ENCODE assay signal across 1 cellular context in the genomic region with DNA sequence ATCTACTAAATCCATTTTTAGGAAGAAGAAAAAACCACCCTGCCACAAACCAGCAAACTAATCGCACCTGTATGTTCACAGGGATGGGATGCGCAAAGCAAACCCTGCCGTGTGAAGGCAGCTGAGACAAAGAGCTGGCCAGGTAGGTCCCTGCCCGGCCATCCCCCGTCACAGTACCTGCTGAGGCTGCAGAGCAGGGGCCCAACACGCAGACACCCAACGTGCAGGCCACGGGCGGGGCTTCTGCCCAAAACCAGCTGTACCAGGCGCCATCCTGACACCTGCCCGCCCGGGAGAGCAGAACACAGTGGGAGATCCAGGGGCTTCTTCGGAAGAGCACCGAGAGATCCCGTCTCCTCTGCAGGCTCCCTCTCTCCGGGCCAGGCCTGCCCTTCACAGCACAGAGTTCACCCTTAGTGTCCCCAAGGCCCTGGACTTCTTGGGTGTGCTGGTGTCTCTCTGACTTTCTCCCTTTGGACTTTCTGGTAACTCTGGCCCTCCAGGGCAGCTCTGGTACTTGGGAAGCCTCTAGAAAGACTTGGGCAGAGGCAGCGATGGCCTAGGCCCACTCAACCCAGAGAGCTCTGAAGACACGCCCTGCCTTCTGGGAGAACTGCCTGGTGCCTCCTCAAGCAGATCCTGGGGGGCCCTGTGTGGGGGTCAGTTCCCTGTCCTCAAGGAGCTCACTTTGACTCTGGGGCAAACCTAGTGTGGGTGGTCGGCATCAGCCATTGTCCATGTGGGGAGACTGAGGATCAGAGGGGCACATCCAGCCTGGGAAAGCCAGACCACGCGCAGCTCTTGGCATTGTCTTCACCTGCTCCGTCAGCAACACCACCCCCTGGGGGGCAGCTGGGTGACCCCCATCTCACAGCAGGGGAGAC.
TF ChIP-seq lines count a peak whose summit lies in the region.

No MANE protein-coding gene starts in this region.

TF ChIP-seq in GM23338, 12 proteins besides CTCF, POLR2A, EP300 and RAD21 (continued from another document):
- TF ChIP-seq, protein P1, sequence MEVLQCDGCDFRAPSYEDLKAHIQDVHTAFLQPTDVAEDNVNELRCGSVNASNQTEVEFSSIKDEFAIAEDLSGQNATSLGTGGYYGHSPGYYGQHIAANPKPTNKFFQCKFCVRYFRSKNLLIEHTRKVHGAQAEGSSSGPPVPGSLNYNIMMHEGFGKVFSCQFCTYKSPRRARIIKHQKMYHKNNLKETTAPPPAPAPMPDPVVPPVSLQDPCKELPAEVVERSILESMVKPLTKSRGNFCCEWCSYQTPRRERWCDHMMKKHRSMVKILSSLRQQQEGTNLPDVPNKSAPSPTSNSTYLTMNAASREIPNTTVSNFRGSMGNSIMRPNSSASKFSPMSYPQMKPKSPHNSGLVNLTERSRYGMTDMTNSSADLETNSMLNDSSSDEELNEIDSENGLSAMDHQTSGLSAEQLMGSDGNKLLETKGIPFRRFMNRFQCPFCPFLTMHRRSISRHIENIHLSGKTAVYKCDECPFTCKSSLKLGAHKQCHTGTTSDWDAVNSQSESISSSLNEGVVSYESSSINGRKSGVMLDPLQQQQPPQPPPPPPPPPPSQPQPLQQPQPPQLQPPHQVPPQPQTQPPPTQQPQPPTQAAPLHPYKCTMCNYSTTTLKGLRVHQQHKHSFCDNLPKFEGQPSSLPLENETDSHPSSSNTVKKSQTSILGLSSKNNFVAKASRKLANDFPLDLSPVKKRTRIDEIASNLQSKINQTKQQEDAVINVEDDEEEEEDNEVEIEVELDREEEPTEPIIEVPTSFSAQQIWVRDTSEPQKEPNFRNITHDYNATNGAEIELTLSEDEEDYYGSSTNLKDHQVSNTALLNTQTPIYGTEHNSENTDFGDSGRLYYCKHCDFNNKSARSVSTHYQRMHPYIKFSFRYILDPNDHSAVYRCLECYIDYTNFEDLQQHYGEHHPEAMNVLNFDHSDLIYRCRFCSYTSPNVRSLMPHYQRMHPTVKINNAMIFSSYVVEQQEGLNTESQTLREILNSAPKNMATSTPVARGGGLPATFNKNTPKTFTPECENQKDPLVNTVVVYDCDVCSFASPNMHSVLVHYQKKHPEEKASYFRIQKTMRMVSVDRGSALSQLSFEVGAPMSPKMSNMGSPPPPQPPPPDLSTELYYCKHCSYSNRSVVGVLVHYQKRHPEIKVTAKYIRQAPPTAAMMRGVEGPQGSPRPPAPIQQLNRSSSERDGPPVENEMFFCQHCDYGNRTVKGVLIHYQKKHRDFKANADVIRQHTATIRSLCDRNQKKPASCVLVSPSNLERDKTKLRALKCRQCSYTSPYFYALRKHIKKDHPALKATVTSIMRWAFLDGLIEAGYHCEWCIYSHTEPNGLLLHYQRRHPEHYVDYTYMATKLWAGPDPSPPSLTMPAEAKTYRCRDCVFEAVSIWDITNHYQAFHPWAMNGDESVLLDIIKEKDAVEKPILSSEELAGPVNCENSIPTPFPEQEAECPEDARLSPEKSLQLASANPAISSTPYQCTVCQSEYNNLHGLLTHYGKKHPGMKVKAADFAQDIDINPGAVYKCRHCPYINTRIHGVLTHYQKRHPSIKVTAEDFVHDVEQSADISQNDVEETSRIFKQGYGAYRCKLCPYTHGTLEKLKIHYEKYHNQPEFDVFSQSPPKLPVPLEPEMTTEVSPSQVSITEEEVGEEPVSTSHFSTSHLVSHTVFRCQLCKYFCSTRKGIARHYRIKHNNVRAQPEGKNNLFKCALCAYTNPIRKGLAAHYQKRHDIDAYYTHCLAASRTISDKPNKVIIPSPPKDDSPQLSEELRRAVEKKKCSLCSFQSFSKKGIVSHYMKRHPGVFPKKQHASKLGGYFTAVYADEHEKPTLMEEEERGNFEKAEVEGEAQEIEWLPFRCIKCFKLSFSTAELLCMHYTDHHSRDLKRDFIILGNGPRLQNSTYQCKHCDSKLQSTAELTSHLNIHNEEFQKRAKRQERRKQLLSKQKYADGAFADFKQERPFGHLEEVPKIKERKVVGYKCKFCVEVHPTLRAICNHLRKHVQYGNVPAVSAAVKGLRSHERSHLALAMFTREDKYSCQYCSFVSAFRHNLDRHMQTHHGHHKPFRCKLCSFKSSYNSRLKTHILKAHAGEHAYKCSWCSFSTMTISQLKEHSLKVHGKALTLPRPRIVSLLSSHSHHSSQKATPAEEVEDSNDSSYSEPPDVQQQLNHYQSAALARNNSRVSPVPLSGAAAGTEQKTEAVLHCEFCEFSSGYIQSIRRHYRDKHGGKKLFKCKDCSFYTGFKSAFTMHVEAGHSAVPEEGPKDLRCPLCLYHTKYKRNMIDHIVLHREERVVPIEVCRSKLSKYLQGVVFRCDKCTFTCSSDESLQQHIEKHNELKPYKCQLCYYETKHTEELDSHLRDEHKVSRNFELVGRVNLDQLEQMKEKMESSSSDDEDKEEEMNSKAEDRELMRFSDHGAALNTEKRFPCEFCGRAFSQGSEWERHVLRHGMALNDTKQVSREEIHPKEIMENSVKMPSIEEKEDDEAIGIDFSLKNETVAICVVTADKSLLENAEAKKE (CRISPR knock-in tag; IDR thresholded peaks at IDR 0.05) = no peak
- TF ChIP-seq ZNF331 (CRISPR knock-in tag; IDR thresholded peaks at IDR 0.05; ENCODE audit: low read depth) (no peak), ZNF114 (CRISPR knock-in tag; IDR thresholded peaks at IDR 0.05) (no peak), JUNB (IDR thresholded peaks at IDR 0.05; ENCODE audit: unreplicated experiment) (no peak), NANOG (IDR thresholded peaks at IDR 0.05; ENCODE audit: borderline replicate concordance) (no peak)
- TF ChIP-seq, protein P2, sequence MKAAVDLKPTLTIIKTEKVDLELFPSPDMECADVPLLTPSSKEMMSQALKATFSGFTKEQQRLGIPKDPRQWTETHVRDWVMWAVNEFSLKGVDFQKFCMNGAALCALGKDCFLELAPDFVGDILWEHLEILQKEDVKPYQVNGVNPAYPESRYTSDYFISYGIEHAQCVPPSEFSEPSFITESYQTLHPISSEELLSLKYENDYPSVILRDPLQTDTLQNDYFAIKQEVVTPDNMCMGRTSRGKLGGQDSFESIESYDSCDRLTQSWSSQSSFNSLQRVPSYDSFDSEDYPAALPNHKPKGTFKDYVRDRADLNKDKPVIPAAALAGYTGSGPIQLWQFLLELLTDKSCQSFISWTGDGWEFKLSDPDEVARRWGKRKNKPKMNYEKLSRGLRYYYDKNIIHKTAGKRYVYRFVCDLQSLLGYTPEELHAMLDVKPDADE (IDR thresholded peaks at IDR 0.05) = no peak
